10 cellular contexts compared by ENCODE assay signal in the genomic region with DNA sequence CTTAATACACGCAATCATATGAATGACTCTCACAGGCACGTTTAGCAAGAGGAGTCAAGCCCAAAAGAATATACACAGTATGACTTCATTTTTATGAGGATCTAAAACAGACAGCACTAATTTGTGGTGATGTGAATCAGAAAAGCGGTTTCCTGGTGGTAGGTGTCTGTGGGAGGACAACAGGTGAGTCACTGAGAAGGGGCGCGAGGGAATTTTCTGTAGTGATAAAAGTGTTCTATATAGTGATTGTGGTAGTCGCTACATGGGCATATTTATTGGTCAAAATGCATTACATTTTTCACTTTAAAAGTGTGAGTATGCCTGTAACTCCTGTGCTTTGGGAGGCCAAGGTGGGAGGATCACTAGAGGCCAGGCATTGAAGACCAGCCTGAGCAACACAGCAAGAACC. TPM values are rescaled to one million over a fixed set of nuclear protein-coding genes. Genes with fewer than 3 reads are reported as not detected.
A peak's percentile ranks its signal among the peaks of the same experiment; 100 is the strongest.
DNase-seq lines count a peak whose midpoint lies in the region; TF ChIP-seq lines count a peak whose summit lies in the region.
"Had no signal": no experiment of that assay in that cellular context is flagged by ENCODE, and none has a peak within 500 bp of the region (broad histone marks: within the 10 kb centered on the region; RNA-seq: fewer than 3 reads in every experiment).

No MANE protein-coding gene starts in this region.

- no peaks in the 10 kb centered on the region for H3K36me3 ChIP-seq in ascending aorta

- POLR2A ChIA-PET in RWPE1 (lab: Yijun Ruan, JAX; ENCODE audit: low non-redundant PET), result no interaction called here

- H3K4me3 ChIP-seq in ascending aorta (no peak overlapping the region), foreskin fibroblast (ENCODE audit: low read depth in 1 of 2, low read length in 2 of 2) (no peak overlapping the region)
- H3K4me3 ChIP-seq: mucosa of descending colon had no signal

- intact Hi-C loops in ascending aorta (cut with DNase I), result loop anchor here (2.0 kb wide), 1 partner anchor 21 kb away; no protein-coding TSS in a partner anchor

- TF ChIP-seq CTCF in RWPE1 (conservative IDR thresholded peaks at IDR 0.05; ENCODE audit: low read depth), result no peak
- TF ChIP-seq CTCF in ascending aorta (IDR thresholded peaks at IDR 0.05), result no peak
- no peak for TF ChIP-seq CTCF in foreskin fibroblast (IDR thresholded peaks at IDR 0.05; ENCODE audit: low read depth, low read length)

- H3K9me3 ChIP-seq in ascending aorta, result no peaks in the 10 kb centered on the region
- H3K9me3 ChIP-seq: mucosa of descending colon had no signal

- peak; percentile 18 for DNase-seq in RWPE1 (ENCODE audit: low spot score)
- peak; percentile 61 for DNase-seq in activated CD8-positive, alpha-beta memory T cell treated with anti-CD3 and anti-CD28 coated beads for 24 hours
- no peak for DNase-seq in ascending aorta (ENCODE audit: low spot score in 2 of 2)
- peak; percentile 4 to 19 (median 10) for DNase-seq in stimulated activated CD4-positive, alpha-beta T cell treated with anti-CD3 and anti-CD28 coated beads, TNF-alpha, amount 100 ng/mL, for 4 hours (ENCODE audit: low read depth in 3 of 3)
- DNase-seq in NCI-H446 (lab: John Stamatoyannopoulos, UW), result no peak
- DNase-seq in occipital lobe (lab: John Stamatoyannopoulos, UW), result no peak
- no peak for DNase-seq in GM19240 (ENCODE audit: insufficient read length, low spot score)
- no peak for DNase-seq in foreskin fibroblast
- DNase-seq: HCEC 1CT, mucosa of descending colon had no signal

- no peaks in the 10 kb centered on the region for H3K27me3 ChIP-seq in ascending aorta

- H3K27ac ChIP-seq in RWPE1 (no peak overlapping the region), ascending aorta (peak overlapping the region; percentile 58 to 73)

- H3K4me1 ChIP-seq in ascending aorta, result peaks cover 3 to 33% of the 10 kb centered on the region in 2 donors

- CTCF ChIA-PET in RWPE1 (lab: Yijun Ruan, JAX), result no interaction called here

RNA-seq across cellular contexts. Expression of gene TNRC6A, which starts 7.6 kb away (rescaled TPM):
- total RNA-seq in ascending aorta, result 36.7 TPM
- 68.0 TPM for total RNA-seq in occipital lobe

Comparison
In these comparisons a context has a peak if more than half of its experiments do, and no peak if none do; other contexts are left out.
1. DNase-seq: peak in RWPE1 (single experiment), activated CD8-positive, alpha-beta memory T cell treated with anti-CD3 and anti-CD28 coated beads for 24 hours (single experiment) and stimulated activated CD4-positive, alpha-beta T cell treated with anti-CD3 and anti-CD28 coated beads, TNF-alpha, amount 100 ng/mL, for 4 hours (3 of 3); none in ascending aorta (0 of 2), NCI-H446 (0 of 2), occipital lobe (single experiment), GM19240 (single experiment) and foreskin fibroblast (0 of 2).